ENCODE assay signal across 25 cellular contexts in the genomic region with DNA sequence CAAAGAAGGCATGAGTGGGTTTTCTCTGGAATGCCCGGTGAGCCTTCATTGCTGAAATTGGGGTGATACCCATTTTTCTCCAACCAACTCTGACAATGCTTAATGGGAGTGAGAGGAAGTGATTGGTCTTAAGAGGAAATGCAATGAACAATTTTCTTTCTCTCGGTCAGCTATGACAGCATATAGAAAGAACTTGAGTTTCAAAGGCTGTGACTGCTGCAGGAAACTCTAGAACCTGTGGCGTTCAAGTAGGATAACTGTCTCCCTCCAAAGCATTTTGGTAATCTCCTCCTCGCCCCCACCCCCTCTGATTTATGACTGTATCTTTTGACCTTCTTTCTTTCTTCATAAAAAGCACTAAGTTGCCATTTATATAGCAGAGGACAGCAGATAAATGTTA.
DNase-seq lines count a peak whose midpoint lies in the region; TF ChIP-seq lines count a peak whose summit lies in the region.
"Had no signal": no experiment of that assay in that cellular context is flagged by ENCODE, and none has a peak within 500 bp of the region (broad histone marks: within the 10 kb centered on the region; RNA-seq: fewer than 3 reads in every experiment).

No MANE protein-coding gene starts in this region.

- no peak for TF ChIP-seq CTCF in AG04449 (IDR thresholded peaks at IDR 0.05; ENCODE audit: insufficient read depth, low read length, missing control alignments)
- no peak for TF ChIP-seq CTCF in choroid plexus epithelial cell (conservative IDR thresholded peaks at IDR 0.05; ENCODE audit: low read depth, low read length)
- no peak for TF ChIP-seq CTCF in endothelial cell (IDR thresholded peaks at IDR 0.05; ENCODE audit: unreplicated experiment)
- no peak for TF ChIP-seq CTCF in thyroid gland (IDR thresholded peaks at IDR 0.05)

- DNase-seq in AG04449 (ENCODE audit: low read depth, low spot score) (peak; percentile 3), NCI-H69 (lab: John Stamatoyannopoulos, UW) (peak; percentile 13), choroid plexus epithelial cell (ENCODE audit: low read depth) (peak; percentile 73), left kidney (ENCODE audit: low read depth, low spot score) (peak; percentile 52), endothelial cell (ENCODE audit: low spot score) (no peak), SK-N-DZ (ENCODE audit: low spot score) (no peak), thyroid gland (no peak), NCI-H82 (lab: John Stamatoyannopoulos, UW) (no peak)
- DNase-seq: activated CD8-positive, alpha-beta T cell treated with anti-CD3 and anti-CD28 coated beads for 36 hours; activated T-cell treated with anti-CD3 and anti-CD28 coated beads, Interleukin-2, amount 50 U/mL, for 48 hours; endodermal cell; Kasumi-1; naive thymus-derived CD8-positive, alpha-beta T cell; NCI-H1417 treated with DMSO at 0.1 percent for 48 hours; NK-92 treated with Interleukin-12 subunit alpha and Interleukin-12 subunit beta, amount 100 ng/mL, for 24 hours; RPMI8226; T-cell; upper lobe of left lung had no signal

- no peak overlapping the region for H3K27ac Mint-ChIP-seq in endothelial cell (ENCODE audit: unreplicated experiment)
- H3K27ac Mint-ChIP-seq: activated CD8-positive, alpha-beta T cell treated with anti-CD3 and anti-CD28 coated beads for 36 hours; activated naive CD8-positive, alpha-beta T cell; endodermal cell; naive thymus-derived CD8-positive, alpha-beta T cell; stimulated activated naive CD8-positive, alpha-beta T cell treated with anti-CD3 and anti-CD28 coated beads, Interleukin-15, Interleukin-2, amounts not matched to agents 100 ng/mL and 50 ng/mL, for 24 hours; T-cell; WTC11 had no signal

- no peaks in the 10 kb centered on the region for H3K27me3 ChIP-seq in thyroid gland
- H3K27me3 ChIP-seq: upper lobe of left lung had no signal

- no peak overlapping the region for H3K27ac ChIP-seq in thyroid gland
- H3K27ac ChIP-seq: A549, prostate gland, upper lobe of left lung had no signal

- H3K4me1 Mint-ChIP-seq in endothelial cell (ENCODE audit: unreplicated experiment), result peaks cover 4% of the 10 kb centered on the region
- H3K4me1 Mint-ChIP-seq: central memory CD8-positive, alpha-beta T cell; naive thymus-derived CD8-positive, alpha-beta T cell; T-cell; WTC11 had no signal

- no peak overlapping the region for H3K4me3 Mint-ChIP-seq in endothelial cell (ENCODE audit: unreplicated experiment)
- H3K4me3 Mint-ChIP-seq: activated CD8-positive, alpha-beta T cell treated with anti-CD3 and anti-CD28 coated beads for 36 hours; activated naive CD8-positive, alpha-beta T cell; central memory CD8-positive, alpha-beta T cell; endodermal cell; naive thymus-derived CD8-positive, alpha-beta T cell; stimulated activated naive CD8-positive, alpha-beta T cell treated with anti-CD3 and anti-CD28 coated beads, Interleukin-15, Interleukin-2, amounts not matched to agents 100 ng/mL and 50 ng/mL, for 24 hours; T-cell; WTC11 had no signal

- no peaks in the 10 kb centered on the region for H3K36me3 Mint-ChIP-seq in endothelial cell (ENCODE audit: low read depth, unreplicated experiment)
- H3K36me3 Mint-ChIP-seq: T-cell had no signal

- H3K27me3 Mint-ChIP-seq in endothelial cell (ENCODE audit: unreplicated experiment), result no peaks in the 10 kb centered on the region
- H3K27me3 Mint-ChIP-seq: activated CD8-positive, alpha-beta T cell treated with anti-CD3 and anti-CD28 coated beads for 36 hours; activated naive CD8-positive, alpha-beta T cell; central memory CD8-positive, alpha-beta T cell; naive thymus-derived CD8-positive, alpha-beta T cell; stimulated activated naive CD8-positive, alpha-beta T cell treated with anti-CD3 and anti-CD28 coated beads, Interleukin-15, Interleukin-2, amounts not matched to agents 100 ng/mL and 50 ng/mL, for 24 hours; T-cell had no signal

- H3K9me3 Mint-ChIP-seq in endothelial cell (ENCODE audit: unreplicated experiment), result no peaks in the 10 kb centered on the region
- H3K9me3 Mint-ChIP-seq: central memory CD8-positive, alpha-beta T cell had no signal

- no peak for TF ChIP-seq POLR2A in thyroid gland (IDR thresholded peaks at IDR 0.05)

- H3K4me1 ChIP-seq in thyroid gland, result no peaks in the 10 kb centered on the region
- H3K4me1 ChIP-seq: prostate gland, upper lobe of left lung had no signal

- no peak overlapping the region for H3K4me3 ChIP-seq in AG04449 (ENCODE audit: low read depth, low read length)
- no peak overlapping the region for H3K4me3 ChIP-seq in choroid plexus epithelial cell (ENCODE audit: low read depth, low read length)
- no peak overlapping the region for H3K4me3 ChIP-seq in thyroid gland (replicated peaks in 1 of 3)
- H3K4me3 ChIP-seq: A549, lung, prostate gland, upper lobe of left lung had no signal

- CTCF ChIA-PET in AG04449 (lab: Yijun Ruan, JAX), result no interaction called here

- no peaks in the 10 kb centered on the region for H3K36me3 ChIP-seq in thyroid gland
- H3K36me3 ChIP-seq: prostate gland, upper lobe of left lung had no signal

- intact Hi-C loops in thyroid gland (cut with DNase I), result no loop called here

- WGBS in thyroid gland, 2 donors, result 74 to 86% methylated on average over 4 of the region's 4 CpGs

- H3K9me3 ChIP-seq in thyroid gland, result no peaks in the 10 kb centered on the region
- H3K9me3 ChIP-seq: A549, prostate gland, upper lobe of left lung had no signal

- POLR2A ChIA-PET in AG04449 (lab: Yijun Ruan, JAX), result interaction anchor here (0.6 to 0.7 kb wide), 2 partner anchors 341 to 794 kb away, joined by 3 read pairs; no protein-coding TSS in a partner anchor

Comparison
In these comparisons a context has a peak if more than half of its experiments do, and no peak if none do; other contexts are left out.
1. DNase-seq: peak in AG04449 (single experiment), NCI-H69 (single experiment), choroid plexus epithelial cell (single experiment) and left kidney (single experiment); none in endothelial cell (single experiment), SK-N-DZ (single experiment), thyroid gland (0 of 2) and NCI-H82 (single experiment).